1 cellular context compared by ENCODE assay signal in genomic region chr6:155491421-155491820, GRCh38.
TF ChIP-seq lines count a peak whose summit lies in the region.

No MANE protein-coding gene starts in this region.

TF ChIP-seq in HepG2, 621 proteins besides CTCF, POLR2A, EP300 and RAD21 (continued from another document and continues in another):
- TF ChIP-seq FOXO4 (CRISPR knock-in tag; conservative IDR thresholded peaks at IDR 0.05) (no peak), MAFG (CRISPR knock-in tag; IDR thresholded peaks at IDR 0.05) (no peak), REPIN1 (CRISPR knock-in tag; IDR thresholded peaks at IDR 0.05; ENCODE audit: borderline replicate concordance, low read depth) (no peak), NR2F6 (IDR thresholded peaks at IDR 0.05) (peak; percentile 96), NR2F6 (CRISPR knock-in tag; IDR thresholded peaks at IDR 0.05) (peak; percentile 93), LCORL (IDR thresholded peaks at IDR 0.05) (peak; percentile 97), LCORL (CRISPR knock-in tag; IDR thresholded peaks at IDR 0.05) (peak; percentile 66; the same call in 1 of the 2 replicates), ESRRA (CRISPR knock-in tag; IDR thresholded peaks at IDR 0.05; ENCODE audit: low read depth) (no peak), ZKSCAN1 (IDR thresholded peaks at IDR 0.05; ENCODE audit: low read length) (no peak), ZNF678 (CRISPR knock-in tag; IDR thresholded peaks at IDR 0.05) (no peak), ZKSCAN8 (CRISPR knock-in tag; IDR thresholded peaks at IDR 0.05; ENCODE audit: borderline replicate concordance) (peak; percentile 89; the same call in 1 of the 2 replicates), ZNF331 (CRISPR knock-in tag; IDR thresholded peaks at IDR 0.05) (no peak), BHLHE40 (IDR thresholded peaks at IDR 0.05; ENCODE audit: low read length) (no peak), ZFP62 (CRISPR knock-in tag; IDR thresholded peaks at IDR 0.05) (no peak), MAF1 (CRISPR knock-in tag; IDR thresholded peaks at IDR 0.05; ENCODE audit: borderline replicate concordance) (no peak), MTERF4 (CRISPR knock-in tag; IDR thresholded peaks at IDR 0.05) (no peak), ZSCAN12 (CRISPR knock-in tag; IDR thresholded peaks at IDR 0.05) (no peak), JARID2 (CRISPR knock-in tag; IDR thresholded peaks at IDR 0.05; ENCODE audit: insufficient replicate concordance) (no peak), SP140L (CRISPR knock-in tag; IDR thresholded peaks at IDR 0.05; ENCODE audit: borderline replicate concordance) (no peak), ZNF883 (CRISPR knock-in tag; IDR thresholded peaks at IDR 0.05; ENCODE audit: not compliant biosample characterization) (no peak), ZNF362 (CRISPR knock-in tag; IDR thresholded peaks at IDR 0.05; ENCODE audit: borderline replicate concordance) (no peak), TARDBP (CRISPR knock-in tag; IDR thresholded peaks at IDR 0.05) (peak; percentile 64), NCOA5 (CRISPR knock-in tag; IDR thresholded peaks at IDR 0.05) (no peak), PLSCR1 (CRISPR knock-in tag; IDR thresholded peaks at IDR 0.05; ENCODE audit: borderline replicate concordance) (no peak), GZF1 (CRISPR knock-in tag; IDR thresholded peaks at IDR 0.05) (no peak), CREB1 (IDR thresholded peaks at IDR 0.05) (peak; percentile 20; the same call in 1 of the 2 replicates), CREB1 (CRISPR knock-in tag; IDR thresholded peaks at IDR 0.05) (peak; percentile 47; the same call in 1 of the 2 replicates), RARG (CRISPR knock-in tag; IDR thresholded peaks at IDR 0.05; ENCODE audit: low read depth) (no peak), ZNF547 (CRISPR knock-in tag; IDR thresholded peaks at IDR 0.05) (no peak), TBX2 (CRISPR knock-in tag; IDR thresholded peaks at IDR 0.05; ENCODE audit: borderline replicate concordance) (no peak), ZNF350 (CRISPR knock-in tag; IDR thresholded peaks at IDR 0.05; ENCODE audit: borderline replicate concordance, low read depth) (no peak), PITX1 (CRISPR knock-in tag; IDR thresholded peaks at IDR 0.05) (no peak), FOXA1 (IDR thresholded peaks at IDR 0.05) (peak; percentile 76), FOXA1 (CRISPR knock-in tag; IDR thresholded peaks at IDR 0.05) (peak; percentile 63), U2AF1 (optimal IDR thresholded peaks at IDR 0.05; ENCODE audit: low read depth, low read length) (no peak), ATRX (CRISPR knock-in tag; IDR thresholded peaks at IDR 0.05; ENCODE audit: borderline replicate concordance) (no peak), MXD1 (CRISPR knock-in tag; IDR thresholded peaks at IDR 0.05) (no peak), ZNF253 (CRISPR knock-in tag; IDR thresholded peaks at IDR 0.05; ENCODE audit: borderline replicate concordance) (no peak), SIN3B (IDR thresholded peaks at IDR 0.05; ENCODE audit: low read length) (no peak), ZNF7 (CRISPR knock-in tag; IDR thresholded peaks at IDR 0.05) (no peak), ZNF878 (CRISPR knock-in tag; IDR thresholded peaks at IDR 0.05) (no peak), ZNF317 (CRISPR knock-in tag; IDR thresholded peaks at IDR 0.05) (no peak), ELF1 (CRISPR knock-in tag; IDR thresholded peaks at IDR 0.05) (no peak), SAP130 (CRISPR knock-in tag; IDR thresholded peaks at IDR 0.05; ENCODE audit: low read depth) (peak; percentile 88), SALL2 (CRISPR knock-in tag; IDR thresholded peaks at IDR 0.05) (no peak), YY1 (IDR thresholded peaks at IDR 0.05; ENCODE audit: insufficient read depth, insufficient replicate concordance, low read depth, low read length) (no peak), GFI1 (CRISPR knock-in tag; IDR thresholded peaks at IDR 0.05; ENCODE audit: borderline replicate concordance) (no peak), ZNF768 (CRISPR knock-in tag; IDR thresholded peaks at IDR 0.05) (no peak), ZNF138 (CRISPR knock-in tag; IDR thresholded peaks at IDR 0.05; ENCODE audit: low read depth) (no peak), PHF21A (CRISPR knock-in tag; IDR thresholded peaks at IDR 0.05) (no peak), CBX1 (IDR thresholded peaks at IDR 0.05; ENCODE audit: low read depth) (no peak), EZH2 (conservative IDR thresholded peaks at IDR 0.05; ENCODE audit: low read depth, low read length) (no peak), ZNF782 (CRISPR knock-in tag; IDR thresholded peaks at IDR 0.05; ENCODE audit: borderline replicate concordance) (no peak), ZBTB34 (CRISPR knock-in tag; IDR thresholded peaks at IDR 0.05) (no peak), KAT7 (CRISPR knock-in tag; IDR thresholded peaks at IDR 0.05; ENCODE audit: borderline replicate concordance) (no peak), ZNF180 (CRISPR knock-in tag; IDR thresholded peaks at IDR 0.05; ENCODE audit: borderline replicate concordance, low read depth) (no peak), ETV6 (CRISPR knock-in tag; conservative IDR thresholded peaks at IDR 0.05) (no peak), ZNF383 (CRISPR knock-in tag; IDR thresholded peaks at IDR 0.05; ENCODE audit: borderline replicate concordance) (no peak), REXO4 (CRISPR knock-in tag; IDR thresholded peaks at IDR 0.05; ENCODE audit: borderline replicate concordance) (no peak), PAX8 (CRISPR knock-in tag; IDR thresholded peaks at IDR 0.05; ENCODE audit: borderline replicate concordance) (no peak), ZNF12 (CRISPR knock-in tag; IDR thresholded peaks at IDR 0.05) (peak; percentile 19; the same call in 1 of the 2 replicates), UBTF (CRISPR knock-in tag; IDR thresholded peaks at IDR 0.05) (no peak), PCBP2 (optimal IDR thresholded peaks at IDR 0.05; ENCODE audit: low read depth, low read length, poor library complexity, severe bottlenecking) (no peak), JUNB (CRISPR knock-in tag; IDR thresholded peaks at IDR 0.05; ENCODE audit: borderline replicate concordance) (peak; percentile 90; the same call in 1 of the 2 replicates), ZNF484 (CRISPR knock-in tag; IDR thresholded peaks at IDR 0.05; ENCODE audit: borderline replicate concordance, low read depth) (no peak), MIER2 (CRISPR knock-in tag; IDR thresholded peaks at IDR 0.05) (no peak), KLF15 (CRISPR knock-in tag; IDR thresholded peaks at IDR 0.05; ENCODE audit: borderline replicate concordance) (no peak), RBFOX2 (IDR thresholded peaks at IDR 0.05; ENCODE audit: low read depth, low read length) (no peak), ZNF563 (CRISPR knock-in tag; IDR thresholded peaks at IDR 0.05) (no peak), HHEX (CRISPR knock-in tag; IDR thresholded peaks at IDR 0.05) (no peak), MYNN (CRISPR knock-in tag; IDR thresholded peaks at IDR 0.05; ENCODE audit: low read depth) (no peak), ZMAT3 (CRISPR knock-in tag; conservative IDR thresholded peaks at IDR 0.05) (no peak)
- TF ChIP-seq, protein P1, sequence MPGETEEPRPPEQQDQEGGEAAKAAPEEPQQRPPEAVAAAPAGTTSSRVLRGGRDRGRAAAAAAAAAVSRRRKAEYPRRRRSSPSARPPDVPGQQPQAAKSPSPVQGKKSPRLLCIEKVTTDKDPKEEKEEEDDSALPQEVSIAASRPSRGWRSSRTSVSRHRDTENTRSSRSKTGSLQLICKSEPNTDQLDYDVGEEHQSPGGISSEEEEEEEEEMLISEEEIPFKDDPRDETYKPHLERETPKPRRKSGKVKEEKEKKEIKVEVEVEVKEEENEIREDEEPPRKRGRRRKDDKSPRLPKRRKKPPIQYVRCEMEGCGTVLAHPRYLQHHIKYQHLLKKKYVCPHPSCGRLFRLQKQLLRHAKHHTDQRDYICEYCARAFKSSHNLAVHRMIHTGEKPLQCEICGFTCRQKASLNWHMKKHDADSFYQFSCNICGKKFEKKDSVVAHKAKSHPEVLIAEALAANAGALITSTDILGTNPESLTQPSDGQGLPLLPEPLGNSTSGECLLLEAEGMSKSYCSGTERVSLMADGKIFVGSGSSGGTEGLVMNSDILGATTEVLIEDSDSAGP (CRISPR knock-in tag; IDR thresholded peaks at IDR 0.05; ENCODE audit: borderline replicate concordance): no peak
- TF ChIP-seq, protein P2, sequence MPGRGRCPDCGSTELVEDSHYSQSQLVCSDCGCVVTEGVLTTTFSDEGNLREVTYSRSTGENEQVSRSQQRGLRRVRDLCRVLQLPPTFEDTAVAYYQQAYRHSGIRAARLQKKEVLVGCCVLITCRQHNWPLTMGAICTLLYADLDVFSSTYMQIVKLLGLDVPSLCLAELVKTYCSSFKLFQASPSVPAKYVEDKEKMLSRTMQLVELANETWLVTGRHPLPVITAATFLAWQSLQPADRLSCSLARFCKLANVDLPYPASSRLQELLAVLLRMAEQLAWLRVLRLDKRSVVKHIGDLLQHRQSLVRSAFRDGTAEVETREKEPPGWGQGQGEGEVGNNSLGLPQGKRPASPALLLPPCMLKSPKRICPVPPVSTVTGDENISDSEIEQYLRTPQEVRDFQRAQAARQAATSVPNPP (CRISPR knock-in tag; IDR thresholded peaks at IDR 0.05): no peak
- TF ChIP-seq, protein P3, sequence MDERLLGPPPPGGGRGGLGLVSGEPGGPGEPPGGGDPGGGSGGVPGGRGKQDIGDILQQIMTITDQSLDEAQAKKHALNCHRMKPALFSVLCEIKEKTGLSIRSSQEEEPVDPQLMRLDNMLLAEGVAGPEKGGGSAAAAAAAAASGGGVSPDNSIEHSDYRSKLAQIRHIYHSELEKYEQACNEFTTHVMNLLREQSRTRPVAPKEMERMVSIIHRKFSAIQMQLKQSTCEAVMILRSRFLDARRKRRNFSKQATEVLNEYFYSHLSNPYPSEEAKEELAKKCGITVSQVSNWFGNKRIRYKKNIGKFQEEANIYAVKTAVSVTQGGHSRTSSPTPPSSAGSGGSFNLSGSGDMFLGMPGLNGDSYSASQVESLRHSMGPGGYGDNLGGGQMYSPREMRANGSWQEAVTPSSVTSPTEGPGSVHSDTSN (CRISPR knock-in tag; IDR thresholded peaks at IDR 0.05): no peak
